In genomic region chr10:33638891-33639290, GRCh38 we compare ENCODE assay signal across 1 cellular context.
TF ChIP-seq lines count a peak whose summit lies in the region.

No MANE protein-coding gene starts in this region.

TF ChIP-seq in H1, 55 proteins besides CTCF, POLR2A, EP300 and RAD21:
- TF ChIP-seq, protein P1, sequence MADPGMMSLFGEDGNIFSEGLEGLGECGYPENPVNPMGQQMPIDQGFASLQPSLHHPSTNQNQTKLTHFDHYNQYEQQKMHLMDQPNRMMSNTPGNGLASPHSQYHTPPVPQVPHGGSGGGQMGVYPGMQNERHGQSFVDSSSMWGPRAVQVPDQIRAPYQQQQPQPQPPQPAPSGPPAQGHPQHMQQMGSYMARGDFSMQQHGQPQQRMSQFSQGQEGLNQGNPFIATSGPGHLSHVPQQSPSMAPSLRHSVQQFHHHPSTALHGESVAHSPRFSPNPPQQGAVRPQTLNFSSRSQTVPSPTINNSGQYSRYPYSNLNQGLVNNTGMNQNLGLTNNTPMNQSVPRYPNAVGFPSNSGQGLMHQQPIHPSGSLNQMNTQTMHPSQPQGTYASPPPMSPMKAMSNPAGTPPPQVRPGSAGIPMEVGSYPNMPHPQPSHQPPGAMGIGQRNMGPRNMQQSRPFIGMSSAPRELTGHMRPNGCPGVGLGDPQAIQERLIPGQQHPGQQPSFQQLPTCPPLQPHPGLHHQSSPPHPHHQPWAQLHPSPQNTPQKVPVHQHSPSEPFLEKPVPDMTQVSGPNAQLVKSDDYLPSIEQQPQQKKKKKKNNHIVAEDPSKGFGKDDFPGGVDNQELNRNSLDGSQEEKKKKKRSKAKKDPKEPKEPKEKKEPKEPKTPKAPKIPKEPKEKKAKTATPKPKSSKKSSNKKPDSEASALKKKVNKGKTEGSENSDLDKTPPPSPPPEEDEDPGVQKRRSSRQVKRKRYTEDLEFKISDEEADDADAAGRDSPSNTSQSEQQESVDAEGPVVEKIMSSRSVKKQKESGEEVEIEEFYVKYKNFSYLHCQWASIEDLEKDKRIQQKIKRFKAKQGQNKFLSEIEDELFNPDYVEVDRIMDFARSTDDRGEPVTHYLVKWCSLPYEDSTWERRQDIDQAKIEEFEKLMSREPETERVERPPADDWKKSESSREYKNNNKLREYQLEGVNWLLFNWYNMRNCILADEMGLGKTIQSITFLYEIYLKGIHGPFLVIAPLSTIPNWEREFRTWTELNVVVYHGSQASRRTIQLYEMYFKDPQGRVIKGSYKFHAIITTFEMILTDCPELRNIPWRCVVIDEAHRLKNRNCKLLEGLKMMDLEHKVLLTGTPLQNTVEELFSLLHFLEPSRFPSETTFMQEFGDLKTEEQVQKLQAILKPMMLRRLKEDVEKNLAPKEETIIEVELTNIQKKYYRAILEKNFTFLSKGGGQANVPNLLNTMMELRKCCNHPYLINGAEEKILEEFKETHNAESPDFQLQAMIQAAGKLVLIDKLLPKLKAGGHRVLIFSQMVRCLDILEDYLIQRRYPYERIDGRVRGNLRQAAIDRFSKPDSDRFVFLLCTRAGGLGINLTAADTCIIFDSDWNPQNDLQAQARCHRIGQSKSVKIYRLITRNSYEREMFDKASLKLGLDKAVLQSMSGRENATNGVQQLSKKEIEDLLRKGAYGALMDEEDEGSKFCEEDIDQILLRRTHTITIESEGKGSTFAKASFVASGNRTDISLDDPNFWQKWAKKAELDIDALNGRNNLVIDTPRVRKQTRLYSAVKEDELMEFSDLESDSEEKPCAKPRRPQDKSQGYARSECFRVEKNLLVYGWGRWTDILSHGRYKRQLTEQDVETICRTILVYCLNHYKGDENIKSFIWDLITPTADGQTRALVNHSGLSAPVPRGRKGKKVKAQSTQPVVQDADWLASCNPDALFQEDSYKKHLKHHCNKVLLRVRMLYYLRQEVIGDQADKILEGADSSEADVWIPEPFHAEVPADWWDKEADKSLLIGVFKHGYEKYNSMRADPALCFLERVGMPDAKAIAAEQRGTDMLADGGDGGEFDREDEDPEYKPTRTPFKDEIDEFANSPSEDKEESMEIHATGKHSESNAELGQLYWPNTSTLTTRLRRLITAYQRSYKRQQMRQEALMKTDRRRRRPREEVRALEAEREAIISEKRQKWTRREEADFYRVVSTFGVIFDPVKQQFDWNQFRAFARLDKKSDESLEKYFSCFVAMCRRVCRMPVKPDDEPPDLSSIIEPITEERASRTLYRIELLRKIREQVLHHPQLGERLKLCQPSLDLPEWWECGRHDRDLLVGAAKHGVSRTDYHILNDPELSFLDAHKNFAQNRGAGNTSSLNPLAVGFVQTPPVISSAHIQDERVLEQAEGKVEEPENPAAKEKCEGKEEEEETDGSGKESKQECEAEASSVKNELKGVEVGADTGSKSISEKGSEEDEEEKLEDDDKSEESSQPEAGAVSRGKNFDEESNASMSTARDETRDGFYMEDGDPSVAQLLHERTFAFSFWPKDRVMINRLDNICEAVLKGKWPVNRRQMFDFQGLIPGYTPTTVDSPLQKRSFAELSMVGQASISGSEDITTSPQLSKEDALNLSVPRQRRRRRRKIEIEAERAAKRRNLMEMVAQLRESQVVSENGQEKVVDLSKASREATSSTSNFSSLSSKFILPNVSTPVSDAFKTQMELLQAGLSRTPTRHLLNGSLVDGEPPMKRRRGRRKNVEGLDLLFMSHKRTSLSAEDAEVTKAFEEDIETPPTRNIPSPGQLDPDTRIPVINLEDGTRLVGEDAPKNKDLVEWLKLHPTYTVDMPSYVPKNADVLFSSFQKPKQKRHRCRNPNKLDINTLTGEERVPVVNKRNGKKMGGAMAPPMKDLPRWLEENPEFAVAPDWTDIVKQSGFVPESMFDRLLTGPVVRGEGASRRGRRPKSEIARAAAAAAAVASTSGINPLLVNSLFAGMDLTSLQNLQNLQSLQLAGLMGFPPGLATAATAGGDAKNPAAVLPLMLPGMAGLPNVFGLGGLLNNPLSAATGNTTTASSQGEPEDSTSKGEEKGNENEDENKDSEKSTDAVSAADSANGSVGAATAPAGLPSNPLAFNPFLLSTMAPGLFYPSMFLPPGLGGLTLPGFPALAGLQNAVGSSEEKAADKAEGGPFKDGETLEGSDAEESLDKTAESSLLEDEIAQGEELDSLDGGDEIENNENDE (IDR thresholded peaks at IDR 0.05; ENCODE audit: insufficient replicate concordance, low read length): no peak
- TF ChIP-seq CBX8 (IDR thresholded peaks at IDR 0.05; ENCODE audit: borderline replicate concordance, low read depth, low read length): no peak
- no peak for TF ChIP-seq SP4 (IDR thresholded peaks at IDR 0.05; ENCODE audit: low read length)
- TF ChIP-seq JUN (IDR thresholded peaks at IDR 0.05; ENCODE audit: low read depth, low read length): no peak
- no peak for TF ChIP-seq RXRA (IDR thresholded peaks at IDR 0.05; ENCODE audit: insufficient read depth, low read depth, low read length)
- TF ChIP-seq SRF (IDR thresholded peaks at IDR 0.05; ENCODE audit: low read depth, low read length): no peak
- TF ChIP-seq, protein P2, sequence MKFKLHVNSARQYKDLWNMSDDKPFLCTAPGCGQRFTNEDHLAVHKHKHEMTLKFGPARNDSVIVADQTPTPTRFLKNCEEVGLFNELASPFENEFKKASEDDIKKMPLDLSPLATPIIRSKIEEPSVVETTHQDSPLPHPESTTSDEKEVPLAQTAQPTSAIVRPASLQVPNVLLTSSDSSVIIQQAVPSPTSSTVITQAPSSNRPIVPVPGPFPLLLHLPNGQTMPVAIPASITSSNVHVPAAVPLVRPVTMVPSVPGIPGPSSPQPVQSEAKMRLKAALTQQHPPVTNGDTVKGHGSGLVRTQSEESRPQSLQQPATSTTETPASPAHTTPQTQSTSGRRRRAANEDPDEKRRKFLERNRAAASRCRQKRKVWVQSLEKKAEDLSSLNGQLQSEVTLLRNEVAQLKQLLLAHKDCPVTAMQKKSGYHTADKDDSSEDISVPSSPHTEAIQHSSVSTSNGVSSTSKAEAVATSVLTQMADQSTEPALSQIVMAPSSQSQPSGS (IDR thresholded peaks at IDR 0.05; ENCODE audit: low read length): no peak
- no peak for TF ChIP-seq HDAC2 (IDR thresholded peaks at IDR 0.05; ENCODE audit: borderline replicate concordance in 1 of 2, low read depth in 2 of 2, low read length in 2 of 2)
- TF ChIP-seq RNF2 (IDR thresholded peaks at IDR 0.05; ENCODE audit: borderline replicate concordance, low read depth, low read length, missing control alignments, poor library complexity, severe bottlenecking): no peak
- no peak for TF ChIP-seq EZH2 (IDR thresholded peaks at IDR 0.05; ENCODE audit: low read depth, low read length, severe bottlenecking)
- no peak for TF ChIP-seq YY1 (IDR thresholded peaks at IDR 0.05; ENCODE audit: low read depth, low read length)
- TF ChIP-seq HDAC6 (IDR thresholded peaks at IDR 0.05; ENCODE audit: low read depth, low read length): no peak
